8 cellular contexts compared by ENCODE assay signal in genomic region chr19:1861599-1862031, GRCh38. TPM values are rescaled to one million over a fixed set of nuclear protein-coding genes. Genes with fewer than 3 reads are reported as not detected.
A peak's percentile ranks its signal among the peaks of the same experiment; 100 is the strongest.
DNase-seq lines count a peak whose midpoint lies in the region; ATAC-seq and TF ChIP-seq lines count a peak whose summit lies in the region.

No MANE protein-coding gene starts in this region.

- H3K4me1 Mint-ChIP-seq in natural killer cell treated with Interleukin-12 subunit alpha and Interleukin-12 subunit beta and Interleukin-15 and Interleukin-18, amount 100 ng/mL, for 72 hours (ENCODE audit: low read depth in 2 of 2) = peaks cover 9 to 12% of the 10 kb centered on the region in 2 donors

- DNase-seq in coronary artery (ENCODE audit: low spot score) (no peak), AG08395 (ENCODE audit: low spot score) (no peak), NCI-H446 treated with DMSO at 0.1 percent for 48 hours (lab: John Stamatoyannopoulos, UW) (no peak), cerebellar cortex (ENCODE audit: low spot score) (no peak)
- DNase-seq in natural killer cell treated with Interleukin-12 subunit alpha and Interleukin-12 subunit beta and Interleukin-15 and Interleukin-18, amount 100 ng/mL, for 72 hours (ENCODE audit: low spot score) = no peak
- no peak for DNase-seq in activated CD4-positive, alpha-beta T cell treated with anti-CD3 and anti-CD28 coated beads for 48 hours

- no peaks in the 10 kb centered on the region for H3K27me3 Mint-ChIP-seq in natural killer cell treated with Interleukin-12 subunit alpha and Interleukin-12 subunit beta and Interleukin-15 and Interleukin-18, amount 100 ng/mL, for 72 hours

- H3K36me3 ChIP-seq in KOPT-K1 (ENCODE audit: insufficient read depth, low read length) = no peaks in the 10 kb centered on the region

- no peaks in the 10 kb centered on the region for H3K9me3 Mint-ChIP-seq in natural killer cell treated with Interleukin-12 subunit alpha and Interleukin-12 subunit beta and Interleukin-15 and Interleukin-18, amount 100 ng/mL, for 72 hours

- H3K4me3 ChIP-seq in coronary artery = peak overlapping the region; percentile 97

- H3K36me3 Mint-ChIP-seq in natural killer cell treated with Interleukin-12 subunit alpha and Interleukin-12 subunit beta and Interleukin-15 and Interleukin-18, amount 100 ng/mL, for 72 hours = no peaks in the 10 kb centered on the region

- TF ChIP-seq CTCF in C4-2B (conservative IDR thresholded peaks at IDR 0.05) (no peak), coronary artery (IDR thresholded peaks at IDR 0.05) (no peak)

- H3K27ac Mint-ChIP-seq in natural killer cell treated with Interleukin-12 subunit alpha and Interleukin-12 subunit beta and Interleukin-15 and Interleukin-18, amount 100 ng/mL, for 72 hours = peak overlapping the region in 1 of 2 donors; percentile 89

- no peak for ATAC-seq in natural killer cell treated with Interleukin-12 subunit alpha and Interleukin-12 subunit beta and Interleukin-15 and Interleukin-18, amount 100 ng/mL, for 72 hours

- H3K27ac ChIP-seq in C4-2B (peak overlapping the region; percentile 92), KOPT-K1 (ENCODE audit: low read depth, low read length, poor library complexity, severe bottlenecking) (peak overlapping the region; percentile 66), coronary artery (peak overlapping the region in 1 of 2 donors; percentile 57)

- no peaks in the 10 kb centered on the region for H3K9me3 ChIP-seq in KOPT-K1 (ENCODE audit: insufficient read depth, low read length, poor library complexity, severe bottlenecking)

- H3K4me3 Mint-ChIP-seq in natural killer cell treated with Interleukin-12 subunit alpha and Interleukin-12 subunit beta and Interleukin-15 and Interleukin-18, amount 100 ng/mL, for 72 hours = peak overlapping the region; percentile 92

RNA-seq across cellular contexts. Expression of gene KLF16, which starts 1.8 kb away (rescaled TPM):
- total RNA-seq in natural killer cell treated with Interleukin-12 subunit alpha and Interleukin-12 subunit beta and Interleukin-15 and Interleukin-18, amount 100 ng/mL, for 72 hours = 10 to 100 TPM; 18.0 to 49.8 TPM

RNA-seq across cellular contexts. Expression of gene REXO1, which starts 13.3 kb away (rescaled TPM):
- 100 to 1,000 TPM in 1 of 2 donors, 10 to 100 TPM in 1; 69.1 to 103 TPM for total RNA-seq in natural killer cell treated with Interleukin-12 subunit alpha and Interleukin-12 subunit beta and Interleukin-15 and Interleukin-18, amount 100 ng/mL, for 72 hours

RNA-seq across cellular contexts. Expression of gene ABHD17A, which starts 23.7 kb away (rescaled TPM):
- 100 to 1,000 TPM; 127 to 132 TPM for total RNA-seq in natural killer cell treated with Interleukin-12 subunit alpha and Interleukin-12 subunit beta and Interleukin-15 and Interleukin-18, amount 100 ng/mL, for 72 hours

RNA-seq across cellular contexts. Expression of gene ADAT3, which starts 43.6 kb away (rescaled TPM):
- total RNA-seq in natural killer cell treated with Interleukin-12 subunit alpha and Interleukin-12 subunit beta and Interleukin-15 and Interleukin-18, amount 100 ng/mL, for 72 hours = 10 to 100 TPM in 1 of 2 donors, 1 to 10 TPM in 1; 7.5 to 13.3 TPM

RNA-seq across cellular contexts. Expression of gene SCAMP4, which starts 43.6 kb away (rescaled TPM):
- 10 to 100 TPM; 34.8 to 66.2 TPM for total RNA-seq in natural killer cell treated with Interleukin-12 subunit alpha and Interleukin-12 subunit beta and Interleukin-15 and Interleukin-18, amount 100 ng/mL, for 72 hours
